ENCODE assay signal across 9 cellular contexts in the genomic region with DNA sequence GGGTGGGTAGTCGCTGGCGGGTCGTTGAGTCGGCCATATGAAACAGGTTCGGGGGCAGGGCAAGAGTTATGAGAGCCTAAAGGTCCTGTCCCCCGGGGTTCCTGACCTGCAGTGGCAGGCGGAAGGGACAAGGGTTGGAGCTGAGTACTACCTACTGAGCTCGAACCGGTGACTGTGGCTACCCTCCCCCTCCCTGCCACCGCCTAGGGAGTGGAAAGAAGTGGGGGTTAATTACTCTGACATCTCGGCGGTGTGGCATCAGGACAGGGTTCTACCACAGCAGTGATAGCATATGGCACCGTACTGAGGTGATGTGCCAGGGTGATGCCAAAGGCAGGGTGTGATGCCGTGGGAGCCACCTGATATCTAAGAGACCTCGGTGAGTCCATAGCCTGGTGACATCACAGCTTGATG. TPM values are rescaled to one million over a fixed set of nuclear protein-coding genes. Genes with fewer than 3 reads are reported as not detected.
DNase-seq lines count a peak whose midpoint lies in the region; ATAC-seq and TF ChIP-seq lines count a peak whose summit lies in the region.
"Had no signal": no experiment of that assay in that cellular context is flagged by ENCODE, and none has a peak within 500 bp of the region (broad histone marks: within the 10 kb centered on the region; RNA-seq: fewer than 3 reads in every experiment).

No MANE protein-coding gene starts in this region.

- DNase-seq in RPMI8226 (peak; percentile 46), germinal center (ENCODE audit: low spot score) (peak; percentile 1), gastrocnemius medialis (peak; percentile 8 to 52), endothelial cell (ENCODE audit: low spot score) (no peak), COLO829 (ENCODE audit: low spot score) (no peak)

- H3K9me3 Mint-ChIP-seq in endothelial cell (ENCODE audit: unreplicated experiment), result no peaks in the 10 kb centered on the region

- H3K27me3 ChIP-seq in gastrocnemius medialis, result peaks cover 0 to 3% (median 0%) of the 10 kb centered on the region in 3 donors

- no peaks in the 10 kb centered on the region for H3K36me3 Mint-ChIP-seq in endothelial cell (ENCODE audit: low read depth, unreplicated experiment)

- in situ Hi-C loops in gastrocnemius medialis (cut with MboI; ENCODE audit: low sequenced_read_pairs in 4 of 4), result loop anchor here in 1 of 4 donors (25.0 kb wide), 1 partner anchor 455 kb away; a partner anchor contains a TSS

- H3K4me3 ChIP-seq in gastrocnemius medialis, result peak overlapping the region; percentile 60 to 77 (median 74)

- no peaks in the 10 kb centered on the region for H3K27me3 Mint-ChIP-seq in endothelial cell (ENCODE audit: unreplicated experiment)

- no peak overlapping the region for H3K27ac Mint-ChIP-seq in endothelial cell (ENCODE audit: unreplicated experiment)

- TF ChIP-seq CTCF in C4-2B (conservative IDR thresholded peaks at IDR 0.05) (no peak), gastrocnemius medialis (IDR thresholded peaks at IDR 0.05 in 4 of 5, conservative IDR thresholded peaks at IDR 0.05 in 1 of 5) (no peak), endothelial cell (IDR thresholded peaks at IDR 0.05; ENCODE audit: unreplicated experiment) (no peak)

- H3K4me1 ChIP-seq in gastrocnemius medialis, result peaks cover 3 to 13% of the 10 kb centered on the region in 2 donors

- intact Hi-C loops in gastrocnemius medialis (cut with DNase I; ENCODE audit: low total_unique reads), result loop anchor here (5.0 to 10.0 kb wide), 2 partner anchors 435 to 977 kb away; a partner anchor contains a TSS

- H3K4me3 Mint-ChIP-seq in endothelial cell (ENCODE audit: unreplicated experiment), result no peak overlapping the region

- H3K27ac ChIP-seq in C4-2B (peak overlapping the region; percentile 82), gastrocnemius medialis (peak overlapping the region; percentile 82 to 89 (median 86))

- H3K4me1 Mint-ChIP-seq in endothelial cell (ENCODE audit: unreplicated experiment), result peaks cover 2% of the 10 kb centered on the region

- H3K36me3 ChIP-seq in gastrocnemius medialis, result peaks cover 0 to under 1% of the 10 kb centered on the region in 2 donors

- peak; percentile 30 for ATAC-seq in GM18868 (IDR thresholded peaks at IDR 0.05; ENCODE audit: unreplicated experiment)
- ATAC-seq in HG03045 (IDR thresholded peaks at IDR 0.05; ENCODE audit: unreplicated experiment), result peak; percentile 51
- peak; percentile 56 to 58 for ATAC-seq in gastrocnemius medialis

- no peaks in the 10 kb centered on the region for H3K9me3 ChIP-seq in gastrocnemius medialis

- no peak for TF ChIP-seq POLR2A in gastrocnemius medialis (IDR thresholded peaks at IDR 0.05)

RNA-seq across cellular contexts. Expression of a gene that starts 0.3 kb away (rescaled TPM):
- total RNA-seq in gastrocnemius medialis (10 to 100 TPM; 18.3 to 22.1 (median 20.4) TPM), endothelial cell (ENCODE audit: unreplicated experiment) (23.4 TPM)

RNA-seq across cellular contexts. Expression of a gene that starts 0.5 kb away (rescaled TPM):
- total RNA-seq in gastrocnemius medialis, result 10 to 100 TPM; 16.5 to 33.5 (median 18.6) TPM
- total RNA-seq in endothelial cell (ENCODE audit: unreplicated experiment), result 49.2 TPM

RNA-seq across cellular contexts. Expression of a gene that starts 47.0 kb away (rescaled TPM):
- total RNA-seq in gastrocnemius medialis (not detected), endothelial cell (ENCODE audit: unreplicated experiment) (0.56 TPM)
- total RNA-seq: SK-MEL-5 had no signal

Comparison
In these comparisons a context has a peak if more than half of its experiments do, and no peak if none do; other contexts are left out.
1. DNase-seq: peak in RPMI8226 (single experiment), germinal center (single experiment) and gastrocnemius medialis (2 of 2); none in endothelial cell (single experiment) and COLO829 (single experiment).
2. Peak in every context shown above with its lines, with median percentiles within 50 percentile points of each other: ATAC-seq.